In genomic region chr1:151146072-151146415, GRCh38 we compare ENCODE assay signal across 1 cellular context.
TF ChIP-seq lines count a peak whose summit lies in the region.

No MANE protein-coding gene starts in this region.

TF ChIP-seq in IMR-90, 13 proteins besides CTCF, POLR2A, EP300 and RAD21 (continued from another document):
- no peak for TF ChIP-seq MAFK (IDR thresholded peaks at IDR 0.05; ENCODE audit: low read depth, low read length)
